Comparison of ENCODE assay signal across 1 cellular context in genomic region chr4:182257503-182257902, GRCh38.
TF ChIP-seq lines count a peak whose summit lies in the region.

No MANE protein-coding gene starts in this region.

TF ChIP-seq in H1, 55 proteins besides CTCF, POLR2A, EP300 and RAD21 (continued from another document):
- TF ChIP-seq RFX5 (IDR thresholded peaks at IDR 0.05; ENCODE audit: borderline replicate concordance, low read depth, low read length): no peak
